8 cellular contexts compared by ENCODE assay signal in genomic region chr1:234808943-234809856, GRCh38.
DNase-seq lines count a peak whose midpoint lies in the region; ATAC-seq and TF ChIP-seq lines count a peak whose summit lies in the region.
"Not testable (repeated sequence)": the region's sequence is repeated elsewhere in the genome, so short reads cannot be mapped to it uniquely, and the experiment has no call there.

No MANE protein-coding gene starts in this region.

- peak overlapping the region; percentile 66 for H3K4me2 ChIP-seq in osteoblast (ENCODE audit: insufficient read depth, low read length)

- H3K79me2 ChIP-seq in osteoblast (ENCODE audit: insufficient read depth, low read length): not testable (repeated sequence)

- H4K20me1 ChIP-seq in osteoblast (ENCODE audit: insufficient read depth, low read length): not testable (repeated sequence)

- H3K27me3 ChIP-seq in GM06990 (replicated peaks; ENCODE audit: control insufficient read depth, insufficient read depth, low read length); SJSA1 (replicated peaks); brain microvascular endothelial cell (replicated peaks); heart left ventricle; osteoblast (ENCODE audit: insufficient read depth, low read length); tibial artery: not testable (repeated sequence)

- not testable (repeated sequence) for H2AFZ ChIP-seq in osteoblast (ENCODE audit: low read length)

- TF ChIP-seq POLR2A in heart left ventricle (IDR thresholded peaks at IDR 0.05): not testable (repeated sequence)

- WGBS in heart left ventricle, 4 donors: 59 to 79% (median 66%) methylated on average over 13 to 15 of the region's 23 CpGs

- H3K4me3 ChIP-seq in GM06990 (replicated peaks; ENCODE audit: low read depth, low read length); SJSA1; brain microvascular endothelial cell (ENCODE audit: low read depth, low read length); heart left ventricle; osteoblast (ENCODE audit: insufficient read depth, low read length): not testable (repeated sequence)
- peak overlapping the region in 1 of 2 donors; percentile 23 for H3K4me3 ChIP-seq in tibial artery

- not testable (repeated sequence) for H3K36me3 ChIP-seq in GM06990 (ENCODE audit: control insufficient read depth, insufficient read depth, low read length); SJSA1; brain microvascular endothelial cell (replicated peaks); heart left ventricle; osteoblast (ENCODE audit: insufficient read depth, low read length); tibial artery

- H3K27ac ChIP-seq in SJSA1 (peak overlapping the region; percentile 32; the same call in 1 of the 2 replicates), heart left ventricle (peak overlapping the region in 5 of 12 donors; percentile 22 to 54 (median 29)), osteoblast (ENCODE audit: low read depth, low read length) (peak overlapping the region; percentile 73), tibial artery (peak overlapping the region; percentile 42 to 63)
- H3K27ac ChIP-seq in brain microvascular endothelial cell: not testable (repeated sequence)

- intact Hi-C loops in heart left ventricle (cut with DNase I); tibial artery (cut with DNase I; ENCODE audit: low total_unique reads): not testable (repeated sequence)

- in situ Hi-C loops in brain microvascular endothelial cell (cut with HindIII; ENCODE audit: low pct_ligation_motif_present, low sequenced_read_pairs): not testable (repeated sequence)

- not testable (repeated sequence) for TF ChIP-seq CTCF in GM06990 (IDR thresholded peaks at IDR 0.05; ENCODE audit: insufficient read depth, low read length, poor library complexity, severe bottlenecking); brain microvascular endothelial cell (IDR thresholded peaks at IDR 0.05; ENCODE audit: low read depth, low read length, missing control alignments); heart left ventricle (IDR thresholded peaks at IDR 0.05); osteoblast (IDR thresholded peaks at IDR 0.05; ENCODE audit: extremely low read depth, low read depth, low read length); tibial artery (IDR thresholded peaks at IDR 0.05)

- H3K9me3 ChIP-seq in SJSA1 (replicated peaks); heart left ventricle; osteoblast (ENCODE audit: low read depth, low read length); tibial artery: not testable (repeated sequence)

- ATAC-seq in GM21447 (IDR thresholded peaks at IDR 0.05; ENCODE audit: unreplicated experiment) (peak; percentile 83), HG03066 (IDR thresholded peaks at IDR 0.05; ENCODE audit: low read depth, unreplicated experiment) (peak; percentile 68), heart left ventricle (peak; percentile 25 to 62 (median 58))

- peak; percentile 11 for DNase-seq in GM06990 (ENCODE audit: extremely low read depth, insufficient read length)
- DNase-seq in SJSA1 (ENCODE audit: low read depth in 1 of 2, low spot score in 2 of 2): peak; percentile 63 to 67
- DNase-seq in brain microvascular endothelial cell: peak; percentile 53
- DNase-seq in heart left ventricle: peak in 1 of 5 donors; percentile 43
- DNase-seq in osteoblast (ENCODE audit: insufficient read length, low spot score, missing footprints): not testable (repeated sequence)
- peak; percentile 54 to 88 for DNase-seq in tibial artery

- not testable (repeated sequence) for H3K4me1 ChIP-seq in SJSA1 (replicated peaks); heart left ventricle; tibial artery
- peaks cover 15% of the 10 kb centered on the region for H3K4me1 ChIP-seq in osteoblast (ENCODE audit: insufficient read depth, low read length)
